Comparison of ENCODE assay signal across 8 cellular contexts in genomic region chr2:45008296-45009129, GRCh38. TPM values are rescaled to one million over a fixed set of nuclear protein-coding genes. Genes with fewer than 3 reads are reported as not detected.
DNase-seq lines count a peak whose midpoint lies in the region; ATAC-seq and TF ChIP-seq lines count a peak whose summit lies in the region.

No MANE protein-coding gene starts in this region.

- H3K4me3 ChIP-seq in SK-N-SH (ENCODE audit: low read depth in 2 of 2, low read length in 1 of 2) = peak overlapping the region; percentile 55 to 62; a peak in 3 of 4 replicates
- H3K4me3 ChIP-seq in foreskin fibroblast (ENCODE audit: low read depth in 1 of 2, low read length in 2 of 2) = peak overlapping the region; percentile 47 to 58
- H3K4me3 ChIP-seq in rectal smooth muscle tissue (ENCODE audit: low read length) = peak overlapping the region; percentile 61

- H3K4me2 ChIP-seq in SK-N-SH = peak overlapping the region; percentile 45

- H3K27me3 ChIP-seq in SK-N-SH (ENCODE audit: insufficient read depth) = no peaks in the 10 kb centered on the region
- peaks cover 64% of the 10 kb centered on the region for H3K27me3 ChIP-seq in rectal smooth muscle tissue (ENCODE audit: control insufficient read depth, insufficient read depth, low read length)

- H3K4me3 Mint-ChIP-seq in T-helper 2 cell treated with Interferon-gamma antibody and Interleukin-4, amounts not matched to agents 5 μg/mL and 100 μg/mL, for 36 hours = peak overlapping the region; percentile 68

- DNase-seq in SK-N-SH (peak; percentile 36), foreskin fibroblast (peak in 1 of 2 donors; percentile 41), H4 (ENCODE audit: low spot score) (no peak), left lobe of liver (ENCODE audit: low spot score) (no peak)
- peak; percentile 23 for DNase-seq in T-helper 2 cell treated with Interferon-gamma antibody and Interleukin-4, amounts not matched to agents 5 μg/mL and 100 μg/mL, for 36 hours (ENCODE audit: low spot score)

- no peaks in the 10 kb centered on the region for H3K9me3 Mint-ChIP-seq in T-helper 2 cell treated with Interferon-gamma antibody and Interleukin-4, amounts not matched to agents 5 μg/mL and 100 μg/mL, for 36 hours

- peaks cover 13% of the 10 kb centered on the region for H3K4me1 Mint-ChIP-seq in T-helper 2 cell treated with Interferon-gamma antibody and Interleukin-4, amounts not matched to agents 5 μg/mL and 100 μg/mL, for 36 hours (ENCODE audit: low read depth)

- CTCF ChIA-PET in SK-N-SH (lab: Yijun Ruan, JAX) = interaction anchor here (0.7 to 8.5 kb wide), 12 partner anchors 9 to 486 kb away, joined by 3 to 112 read pairs (median 4); no protein-coding TSS in a partner anchor

- TF ChIP-seq EP300 in SK-N-SH (IDR thresholded peaks at IDR 0.05; ENCODE audit: borderline replicate concordance in 1 of 2, low read depth in 1 of 2, low read length in 1 of 2) = no peak

- H4K20me1 ChIP-seq in SK-N-SH (ENCODE audit: insufficient read depth) = no peaks in the 10 kb centered on the region

- H3K36me3 ChIP-seq in SK-N-SH (replicated peaks in 1 of 2; ENCODE audit: control insufficient read depth in 1 of 2, insufficient read depth in 2 of 2, low read length in 1 of 2) = no peaks in the 10 kb centered on the region
- H3K36me3 ChIP-seq in rectal smooth muscle tissue (ENCODE audit: control insufficient read depth, insufficient read depth, low read length) = no peaks in the 10 kb centered on the region

- H3K4me1 ChIP-seq in SK-N-SH (ENCODE audit: control insufficient read depth in 1 of 2, insufficient read depth in 2 of 2, low read depth in 1 of 2, low read length in 1 of 2) = peaks cover 0 to 13% of the 10 kb centered on the region in 2 experiments; a peak in 1 of 4 replicates
- peaks cover 14% of the 10 kb centered on the region for H3K4me1 ChIP-seq in rectal smooth muscle tissue (ENCODE audit: control insufficient read depth, insufficient read depth, low read length)

- POLR2A ChIA-PET in SK-N-SH (lab: Yijun Ruan, JAX) = no interaction called here

- no peak overlapping the region for H3K27ac Mint-ChIP-seq in T-helper 2 cell treated with Interferon-gamma antibody and Interleukin-4, amounts not matched to agents 5 μg/mL and 100 μg/mL, for 36 hours

- H3K9me2 ChIP-seq in SK-N-SH = no peaks in the 10 kb centered on the region

- H3K36me3 Mint-ChIP-seq in T-helper 2 cell treated with Interferon-gamma antibody and Interleukin-4, amounts not matched to agents 5 μg/mL and 100 μg/mL, for 36 hours (ENCODE audit: low read depth) = peaks cover 2% of the 10 kb centered on the region

- no peaks in the 10 kb centered on the region for H3K79me2 ChIP-seq in SK-N-SH (ENCODE audit: insufficient read depth)

- TF ChIP-seq CTCF in SK-N-SH (IDR thresholded peaks at IDR 0.05) = no peak
- no peak for TF ChIP-seq CTCF in foreskin fibroblast (IDR thresholded peaks at IDR 0.05; ENCODE audit: low read depth, low read length)

- 97% methylated on average over 36 of the region's 75 CpGs for WGBS in SK-N-SH (ENCODE audit: low lambda C conversion rate)

- H3K27me3 Mint-ChIP-seq in T-helper 2 cell treated with Interferon-gamma antibody and Interleukin-4, amounts not matched to agents 5 μg/mL and 100 μg/mL, for 36 hours (ENCODE audit: low read depth) = peaks cover 87% of the 10 kb centered on the region

- no peaks in the 10 kb centered on the region for H3F3A ChIP-seq in SK-N-SH (replicated peaks; ENCODE audit: insufficient read depth)

- no peak for TF ChIP-seq RAD21 in SK-N-SH (IDR thresholded peaks at IDR 0.05; ENCODE audit: low read length)

- ATAC-seq in SK-N-SH treated with all-trans-retinoic acid at 6 μM for 48 hours (no peak), HG03378 (IDR thresholded peaks at IDR 0.05; ENCODE audit: unreplicated experiment) (no peak), left lobe of liver (no peak)

- H3K27ac ChIP-seq in SK-N-SH (ENCODE audit: low read depth in 2 of 2, low read length in 1 of 2) (no peak overlapping the region), rectal smooth muscle tissue (ENCODE audit: low read depth, low read length) (no peak overlapping the region)

- H3K9ac ChIP-seq in SK-N-SH (no peak overlapping the region), rectal smooth muscle tissue (ENCODE audit: low read length) (no peak overlapping the region)

- H2AFZ ChIP-seq in SK-N-SH (ENCODE audit: low read depth) = no peak overlapping the region; the same call in 1 of the 2 replicates

- H3K9me3 ChIP-seq in SK-N-SH = no peaks in the 10 kb centered on the region

TF ChIP-seq in SK-N-SH, 30 proteins besides CTCF, POLR2A, EP300 and RAD21:
- TF ChIP-seq POLR2AphosphoS5 (IDR thresholded peaks at IDR 0.05; ENCODE audit: low read depth, low read length) (no peak), JUND (IDR thresholded peaks at IDR 0.05) (no peak), TEAD4 (IDR thresholded peaks at IDR 0.05; ENCODE audit: borderline replicate concordance, insufficient read depth) (no peak), RCOR1 (IDR thresholded peaks at IDR 0.05; ENCODE audit: low read length) (no peak), NFIC (IDR thresholded peaks at IDR 0.05; ENCODE audit: borderline replicate concordance) (no peak), SIN3A (IDR thresholded peaks at IDR 0.05; ENCODE audit: borderline replicate concordance, low read depth, low read length) (no peak), YY1 (IDR thresholded peaks at IDR 0.05; ENCODE audit: low read depth) (no peak), TAF1 (IDR thresholded peaks at IDR 0.05; ENCODE audit: borderline replicate concordance, low read depth, low read length) (no peak)
- TF ChIP-seq, protein P1, sequence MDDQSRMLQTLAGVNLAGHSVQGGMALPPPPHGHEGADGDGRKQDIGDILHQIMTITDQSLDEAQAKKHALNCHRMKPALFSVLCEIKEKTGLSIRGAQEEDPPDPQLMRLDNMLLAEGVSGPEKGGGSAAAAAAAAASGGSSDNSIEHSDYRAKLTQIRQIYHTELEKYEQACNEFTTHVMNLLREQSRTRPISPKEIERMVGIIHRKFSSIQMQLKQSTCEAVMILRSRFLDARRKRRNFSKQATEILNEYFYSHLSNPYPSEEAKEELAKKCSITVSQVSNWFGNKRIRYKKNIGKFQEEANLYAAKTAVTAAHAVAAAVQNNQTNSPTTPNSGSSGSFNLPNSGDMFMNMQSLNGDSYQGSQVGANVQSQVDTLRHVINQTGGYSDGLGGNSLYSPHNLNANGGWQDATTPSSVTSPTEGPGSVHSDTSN (IDR thresholded peaks at IDR 0.05) = no peak
TF ChIP-seq in SK-N-SH: peak in this region for 0.

TF ChIP-seq in SK-N-SH treated with all-trans-retinoic acid at 6 μM for 48 hours, 23 proteins besides CTCF, POLR2A, EP300 and RAD21 (continues in another document):
- TF ChIP-seq PPARA (CRISPR knock-in tag; IDR thresholded peaks at IDR 0.05; ENCODE audit: borderline replicate concordance) = no peak
- TF ChIP-seq POU6F1 (CRISPR knock-in tag; IDR thresholded peaks at IDR 0.05; ENCODE audit: borderline replicate concordance, low read depth) = no peak
- no peak for TF ChIP-seq GLIS3 (CRISPR knock-in tag; IDR thresholded peaks at IDR 0.05)
- no peak for TF ChIP-seq ISL1 (CRISPR knock-in tag; IDR thresholded peaks at IDR 0.05)
- no peak for TF ChIP-seq ZC3H10 (CRISPR knock-in tag; IDR thresholded peaks at IDR 0.05)
- TF ChIP-seq, protein P2, sequence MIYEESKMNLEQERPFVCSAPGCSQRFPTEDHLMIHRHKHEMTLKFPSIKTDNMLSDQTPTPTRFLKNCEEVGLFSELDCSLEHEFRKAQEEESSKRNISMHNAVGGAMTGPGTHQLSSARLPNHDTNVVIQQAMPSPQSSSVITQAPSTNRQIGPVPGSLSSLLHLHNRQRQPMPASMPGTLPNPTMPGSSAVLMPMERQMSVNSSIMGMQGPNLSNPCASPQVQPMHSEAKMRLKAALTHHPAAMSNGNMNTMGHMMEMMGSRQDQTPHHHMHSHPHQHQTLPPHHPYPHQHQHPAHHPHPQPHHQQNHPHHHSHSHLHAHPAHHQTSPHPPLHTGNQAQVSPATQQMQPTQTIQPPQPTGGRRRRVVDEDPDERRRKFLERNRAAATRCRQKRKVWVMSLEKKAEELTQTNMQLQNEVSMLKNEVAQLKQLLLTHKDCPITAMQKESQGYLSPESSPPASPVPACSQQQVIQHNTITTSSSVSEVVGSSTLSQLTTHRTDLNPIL (CRISPR knock-in tag; IDR thresholded peaks at IDR 0.05; ENCODE audit: low read depth) = no peak
- no peak for TF ChIP-seq BACH2 (CRISPR knock-in tag; IDR thresholded peaks at IDR 0.05; ENCODE audit: borderline replicate concordance)
- TF ChIP-seq, protein P3, sequence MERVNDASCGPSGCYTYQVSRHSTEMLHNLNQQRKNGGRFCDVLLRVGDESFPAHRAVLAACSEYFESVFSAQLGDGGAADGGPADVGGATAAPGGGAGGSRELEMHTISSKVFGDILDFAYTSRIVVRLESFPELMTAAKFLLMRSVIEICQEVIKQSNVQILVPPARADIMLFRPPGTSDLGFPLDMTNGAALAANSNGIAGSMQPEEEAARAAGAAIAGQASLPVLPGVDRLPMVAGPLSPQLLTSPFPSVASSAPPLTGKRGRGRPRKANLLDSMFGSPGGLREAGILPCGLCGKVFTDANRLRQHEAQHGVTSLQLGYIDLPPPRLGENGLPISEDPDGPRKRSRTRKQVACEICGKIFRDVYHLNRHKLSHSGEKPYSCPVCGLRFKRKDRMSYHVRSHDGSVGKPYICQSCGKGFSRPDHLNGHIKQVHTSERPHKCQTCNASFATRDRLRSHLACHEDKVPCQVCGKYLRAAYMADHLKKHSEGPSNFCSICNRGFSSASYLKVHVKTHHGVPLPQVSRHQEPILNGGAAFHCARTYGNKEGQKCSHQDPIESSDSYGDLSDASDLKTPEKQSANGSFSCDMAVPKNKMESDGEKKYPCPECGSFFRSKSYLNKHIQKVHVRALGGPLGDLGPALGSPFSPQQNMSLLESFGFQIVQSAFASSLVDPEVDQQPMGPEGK (CRISPR knock-in tag; IDR thresholded peaks at IDR 0.05; ENCODE audit: borderline replicate concordance) = no peak
- no peak for TF ChIP-seq OSR1 (CRISPR knock-in tag; IDR thresholded peaks at IDR 0.05)
- no peak for TF ChIP-seq ZNF8 (CRISPR knock-in tag; IDR thresholded peaks at IDR 0.05)

RNA-seq across cellular contexts. Expression of gene SIX2, which starts 0.7 kb away (rescaled TPM):
- polyA plus RNA-seq in SK-N-SH (2012; rRNA removed) = 0.45 and 0.76 TPM in 2 replicates
- 0.44 and 0.45 TPM in 2 replicates for polyA plus RNA-seq in SK-N-SH (2012; cell fraction: cytosol; rRNA removed)
- 0.24 and 0.27 TPM in 2 replicates for polyA plus RNA-seq in SK-N-SH (2012; cell fraction: nucleus; rRNA removed)
- total RNA-seq in H4 (2014; rRNA removed; shearing (Covaris generic)) = 0.06 and 0.52 TPM in 2 replicates
- total RNA-seq in left lobe of liver = not detected

Comparison
In these comparisons a context has a peak if more than half of its experiments do, and no peak if none do; other contexts are left out.
1. DNase-seq: peak in SK-N-SH (single experiment) and T-helper 2 cell treated with Interferon-gamma antibody and Interleukin-4, amounts not matched to agents 5 μg/mL and 100 μg/mL, for 36 hours (single experiment); none in H4 (single experiment) and left lobe of liver (single experiment).
2. Peak in every context shown above with its lines, with median percentiles within 50 percentile points of each other: H3K4me3 ChIP-seq.